Comparison of ENCODE assay signal across 10 cellular contexts in the genomic region with DNA sequence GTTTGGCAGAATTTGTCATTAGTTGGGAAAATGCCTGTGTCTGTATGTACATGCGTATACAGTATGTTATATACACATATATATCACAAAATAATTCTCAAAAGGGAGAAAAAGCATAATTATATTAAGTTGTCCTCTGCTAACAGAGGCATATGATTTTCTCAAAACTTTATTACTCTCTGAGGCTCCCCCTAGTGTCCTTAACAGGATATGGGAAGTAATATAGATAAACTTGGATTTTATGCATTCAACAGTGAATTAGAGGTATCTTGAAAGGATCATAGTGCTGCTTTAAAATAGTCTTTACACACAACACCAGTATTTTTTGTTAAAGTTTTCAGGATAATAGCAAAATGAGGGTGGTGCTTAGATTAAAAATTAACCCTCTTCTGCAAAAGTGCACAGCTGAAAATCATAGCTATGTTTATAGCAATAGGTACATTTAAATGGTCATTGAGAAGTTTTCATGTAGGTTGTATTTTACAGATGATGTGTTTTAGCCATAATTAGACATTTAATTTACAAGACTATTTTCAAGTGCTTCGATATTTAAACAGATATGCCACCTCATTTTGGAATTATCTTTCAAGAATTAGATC.
A peak's percentile ranks its signal among the peaks of the same experiment; 100 is the strongest.
DNase-seq lines count a peak whose midpoint lies in the region; ATAC-seq and TF ChIP-seq lines count a peak whose summit lies in the region.
"Had no signal": no experiment of that assay in that cellular context is flagged by ENCODE, and none has a peak within 500 bp of the region (broad histone marks: within the 10 kb centered on the region; RNA-seq: fewer than 3 reads in every experiment).

No MANE protein-coding gene starts in this region.

- H3K9me3 ChIP-seq in colonic mucosa = no peaks in the 10 kb centered on the region
- no peaks in the 10 kb centered on the region for H3K9me3 ChIP-seq in CD4-positive, alpha-beta T cell (ENCODE audit: control insufficient read depth, low read length)

- H3K4me3 ChIP-seq in LNCaP clone FGC (ENCODE audit: low read depth, low read length) = no peak overlapping the region
- no peak overlapping the region for H3K4me3 ChIP-seq in colonic mucosa
- H3K4me3 ChIP-seq: BLaER1 treated with 17β-estradiol and CSF1 and Interleukin-3, amounts not matched to agents 10 nM and 100 nM had no signal

- no peaks in the 10 kb centered on the region for H3K36me3 Mint-ChIP-seq in progenitor cell of endocrine pancreas (ENCODE audit: insufficient read depth)
- H3K36me3 Mint-ChIP-seq in CD4-positive, alpha-beta T cell (ENCODE audit: low read depth) = no peaks in the 10 kb centered on the region
- H3K36me3 Mint-ChIP-seq: immature natural killer cell had no signal

- CTCF ChIA-PET in CD4-positive, alpha-beta T cell (lab: Charles Lee) = no interaction called here

- peak; percentile 3 for DNase-seq in NCI-H1092 treated with DMSO at 0.1 percent for 48 hours (lab: John Stamatoyannopoulos, UW)
- no peak for DNase-seq in NCI-H1092 (lab: John Stamatoyannopoulos, UW)
- DNase-seq in LNCaP clone FGC (ENCODE audit: low read depth) = no peak
- no peak for DNase-seq in colonic mucosa
- no peak for DNase-seq in progenitor cell of endocrine pancreas (ENCODE audit: low spot score, unreplicated experiment)
- no peak for DNase-seq in activated CD4-positive, alpha-beta T cell treated with anti-CD3 and anti-CD28 coated beads for 48 hours
- no peak for DNase-seq in CD4-positive, alpha-beta T cell
- DNase-seq in activated CD4-positive, CD25-positive, alpha-beta regulatory T cell treated with anti-CD3 and anti-CD28 coated beads, Interleukin-2, amount 50 U/mL, for 72 hours = no peak
- DNase-seq: immature natural killer cell had no signal

- no peaks in the 10 kb centered on the region for H3K9me3 Mint-ChIP-seq in progenitor cell of endocrine pancreas (ENCODE audit: low read depth)
- peaks cover 9% of the 10 kb centered on the region for H3K9me3 Mint-ChIP-seq in CD4-positive, alpha-beta T cell

- no peaks in the 10 kb centered on the region for H3K4me1 ChIP-seq in colonic mucosa

- no peak overlapping the region for H3K4me3 Mint-ChIP-seq in progenitor cell of endocrine pancreas (ENCODE audit: low read depth)
- H3K4me3 Mint-ChIP-seq in CD4-positive, alpha-beta T cell = no peak overlapping the region
- H3K4me3 Mint-ChIP-seq: immature natural killer cell had no signal

- TF ChIP-seq CTCF in LNCaP clone FGC (IDR thresholded peaks at IDR 0.05; ENCODE audit: control insufficient read depth, extremely low read depth, insufficient read depth) (peak; percentile 58), colonic mucosa (IDR thresholded peaks at IDR 0.05) (peak; percentile 46), progenitor cell of endocrine pancreas (IDR thresholded peaks at IDR 0.05; ENCODE audit: unreplicated experiment) (peak; percentile 79)
- TF ChIP-seq CTCF in CD4-positive, alpha-beta T cell (IDR thresholded peaks at IDR 0.05) = no peak

- no peaks in the 10 kb centered on the region for H3K36me3 ChIP-seq in colonic mucosa

- no peak for ATAC-seq in CD4-positive, alpha-beta T cell (ENCODE audit: poor library complexity)

- H3K27me3 ChIP-seq in colonic mucosa = no peaks in the 10 kb centered on the region
- no peaks in the 10 kb centered on the region for H3K27me3 ChIP-seq in CD4-positive, alpha-beta T cell (ENCODE audit: control insufficient read depth, insufficient read depth, low read length)
- H3K27me3 ChIP-seq: BLaER1 treated with 17β-estradiol and CSF1 and Interleukin-3, amounts not matched to agents 10 nM and 100 nM had no signal

- no peak overlapping the region for H3K27ac ChIP-seq in colonic mucosa
- H3K27ac ChIP-seq in CD4-positive, alpha-beta T cell (ENCODE audit: low read depth, low read length) = no peak overlapping the region
- H3K27ac ChIP-seq: BLaER1 treated with 17β-estradiol and CSF1 and Interleukin-3, amounts not matched to agents 10 nM and 100 nM had no signal

- no peak overlapping the region for H3K27ac Mint-ChIP-seq in progenitor cell of endocrine pancreas
- H3K27ac Mint-ChIP-seq in CD4-positive, alpha-beta T cell = no peak overlapping the region
- H3K27ac Mint-ChIP-seq: immature natural killer cell had no signal

- intact Hi-C loops in colonic mucosa (cut with DNase I) = no loop called here
- intact Hi-C loops in CD4-positive, alpha-beta T cell (cut with DNase I, micrococcal nuclease) = no loop called here

- POLR2A ChIA-PET in CD4-positive, alpha-beta T cell (lab: Charles Lee) = no interaction called here

- no peaks in the 10 kb centered on the region for H3K4me1 Mint-ChIP-seq in progenitor cell of endocrine pancreas (ENCODE audit: low read depth)
- no peaks in the 10 kb centered on the region for H3K4me1 Mint-ChIP-seq in CD4-positive, alpha-beta T cell (ENCODE audit: low read depth)
- H3K4me1 Mint-ChIP-seq: immature natural killer cell had no signal

- H3K9ac ChIP-seq in colonic mucosa (ENCODE audit: low read depth in 2 of 2, low read length in 2 of 2) = no peak overlapping the region
- H3K9ac ChIP-seq: BLaER1 treated with 17β-estradiol and CSF1 and Interleukin-3, amounts not matched to agents 10 nM and 100 nM had no signal

- no peaks in the 10 kb centered on the region for H3K27me3 Mint-ChIP-seq in progenitor cell of endocrine pancreas
- no peaks in the 10 kb centered on the region for H3K27me3 Mint-ChIP-seq in CD4-positive, alpha-beta T cell
